In genomic region chr6:142913511-142914047, GRCh38 we compare ENCODE assay signal across 7 cellular contexts. TPM values are rescaled to one million over a fixed set of nuclear protein-coding genes. Genes with fewer than 3 reads are reported as not detected.
DNase-seq lines count a peak whose midpoint lies in the region; ATAC-seq and TF ChIP-seq lines count a peak whose summit lies in the region.

No MANE protein-coding gene starts in this region.

- peak; percentile 91 for ATAC-seq in GM19397 (IDR thresholded peaks at IDR 0.05; ENCODE audit: unreplicated experiment)
- peak; percentile 96 for ATAC-seq in HG03342 (IDR thresholded peaks at IDR 0.05; ENCODE audit: unreplicated experiment)
- peak; percentile 93 for ATAC-seq in naive thymus-derived CD4-positive, alpha-beta T cell
- ATAC-seq in GM23338 = no peak

- no peaks in the 10 kb centered on the region; the same call in 1 of the 2 replicates for H3K9me2 ChIP-seq in GM23338 (ENCODE audit: insufficient read depth)

- no peaks in the 10 kb centered on the region for H3K27me3 ChIP-seq in naive thymus-derived CD4-positive, alpha-beta T cell (ENCODE audit: control insufficient read depth in 2 of 2, insufficient read depth in 2 of 2, low read length in 2 of 2)
- H3K27me3 ChIP-seq in Caco-2 (replicated peaks; ENCODE audit: control insufficient read depth, insufficient read depth, low read length) = no peaks in the 10 kb centered on the region; the same call in 1 of the 2 replicates
- H3K27me3 ChIP-seq in GM23338 (ENCODE audit: insufficient read depth) = no peaks in the 10 kb centered on the region

- no peaks in the 10 kb centered on the region for H3K27me3 Mint-ChIP-seq in naive thymus-derived CD4-positive, alpha-beta T cell
- H3K27me3 Mint-ChIP-seq in Caco-2 (ENCODE audit: insufficient read depth, unreplicated experiment) = peaks cover 7% of the 10 kb centered on the region
- H3K27me3 Mint-ChIP-seq in GM23338 (ENCODE audit: insufficient read depth, low read depth, poor library complexity) = no peaks in the 10 kb centered on the region

- no peak overlapping the region for H3K4me2 ChIP-seq in GM23338

- peak overlapping the region; percentile 82 for H3K27ac ChIP-seq in naive thymus-derived CD4-positive, alpha-beta T cell (ENCODE audit: low read depth, low read length)
- H3K27ac ChIP-seq in GM23338 (ENCODE audit: low read depth) = no peak overlapping the region

- H3K36me3 Mint-ChIP-seq in naive thymus-derived CD4-positive, alpha-beta T cell = peaks cover 0 to 30% (median 16%) of the 10 kb centered on the region in 5 donors
- H3K36me3 Mint-ChIP-seq in Caco-2 (ENCODE audit: insufficient read depth, unreplicated experiment) (no peaks in the 10 kb centered on the region), GM23338 (ENCODE audit: low read depth) (peaks cover 22% of the 10 kb centered on the region)

- H3K9me3 ChIP-seq in naive thymus-derived CD4-positive, alpha-beta T cell (ENCODE audit: control insufficient read depth in 2 of 3, low read length in 3 of 3) = no peaks in the 10 kb centered on the region
- no peaks in the 10 kb centered on the region for H3K9me3 ChIP-seq in Caco-2

- H3K9me3 Mint-ChIP-seq in naive thymus-derived CD4-positive, alpha-beta T cell = no peaks in the 10 kb centered on the region
- H3K9me3 Mint-ChIP-seq in Caco-2 (ENCODE audit: unreplicated experiment) = no peaks in the 10 kb centered on the region
- peaks cover 16% of the 10 kb centered on the region for H3K9me3 Mint-ChIP-seq in GM23338

- DNase-seq in activated CD4-positive, alpha-beta T cell treated with anti-CD3 and anti-CD28 coated beads, Interleukin-2, amount 50 U/mL, for 4 hours = peak; percentile 61 to 67
- DNase-seq in naive thymus-derived CD4-positive, alpha-beta T cell = peak; percentile 34 to 83 (median 80)
- no peak for DNase-seq in Caco-2
- DNase-seq in GM23338 (ENCODE audit: low spot score) = no peak
- DNase-seq in ACHN = no peak

- intact Hi-C loops in naive thymus-derived CD4-positive, alpha-beta T cell (cut with micrococcal nuclease) = loop anchor here (1.0 to 5.0 kb wide), 12 partner anchors 9 to 94 kb away; no protein-coding TSS in a partner anchor
- intact Hi-C loops in Caco-2 (cut with micrococcal nuclease; ENCODE audit: unreplicated experiment) = no loop called here

- POLR2A ChIA-PET in naive thymus-derived CD4-positive, alpha-beta T cell (lab: Charles Lee) = interaction anchor here (0.6 to 7.5 kb wide), 10 partner anchors 10 to 71 kb away, joined by 3 to 75 read pairs (median 6); no protein-coding TSS in a partner anchor
- POLR2A ChIA-PET in Caco-2 (lab: Charles Lee) = no interaction called here

- peaks cover 52 to 75% of the 10 kb centered on the region in 2 donors for H3K4me1 ChIP-seq in naive thymus-derived CD4-positive, alpha-beta T cell (ENCODE audit: control insufficient read depth in 2 of 2, insufficient read depth in 2 of 2, low read length in 2 of 2)
- H3K4me1 ChIP-seq in Caco-2 = no peaks in the 10 kb centered on the region
- peaks cover 12% of the 10 kb centered on the region for H3K4me1 ChIP-seq in GM23338 (ENCODE audit: insufficient read depth)

- no peaks in the 10 kb centered on the region for H3F3A ChIP-seq in GM23338 (replicated peaks; ENCODE audit: low read depth)

- peaks cover 52 to 96% (median 93%) of the 10 kb centered on the region in 7 donors for H3K4me1 Mint-ChIP-seq in naive thymus-derived CD4-positive, alpha-beta T cell
- no peaks in the 10 kb centered on the region for H3K4me1 Mint-ChIP-seq in Caco-2 (ENCODE audit: low read depth, unreplicated experiment)
- peaks cover 20% of the 10 kb centered on the region for H3K4me1 Mint-ChIP-seq in GM23338

- H3K4me3 Mint-ChIP-seq in naive thymus-derived CD4-positive, alpha-beta T cell = peak overlapping the region; percentile 71 to 94 (median 87)
- H3K4me3 Mint-ChIP-seq in Caco-2 (ENCODE audit: unreplicated experiment) = no peak overlapping the region
- H3K4me3 Mint-ChIP-seq in GM23338 = no peak overlapping the region

- peak overlapping the region; percentile 55 for H3K4me3 ChIP-seq in naive thymus-derived CD4-positive, alpha-beta T cell (ENCODE audit: low read length)
- no peak overlapping the region for H3K4me3 ChIP-seq in Caco-2 (ENCODE audit: low read depth, low read length)
- H3K4me3 ChIP-seq in GM23338 = no peak overlapping the region

- no peak for TF ChIP-seq CTCF in Caco-2 (IDR thresholded peaks at IDR 0.05; ENCODE audit: insufficient read depth in 1 of 2, low read depth in 1 of 2, low read length in 1 of 2, severe bottlenecking in 1 of 2, unreplicated experiment in 1 of 2)
- no peak for TF ChIP-seq CTCF in GM23338 (conservative IDR thresholded peaks at IDR 0.05; ENCODE audit: low read depth in 2 of 2)

- no peak overlapping the region for H2AFZ ChIP-seq in GM23338

- CTCF ChIA-PET in naive thymus-derived CD4-positive, alpha-beta T cell (lab: Charles Lee) = interaction anchor here (0.6 to 1.6 kb wide), 8 partner anchors 10 to 433 kb away, joined by 3 to 6 read pairs (median 4); no protein-coding TSS in a partner anchor
- CTCF ChIA-PET in Caco-2 (lab: Charles Lee) = no interaction called here

- no peaks in the 10 kb centered on the region for H3K36me3 ChIP-seq in naive thymus-derived CD4-positive, alpha-beta T cell (ENCODE audit: control insufficient read depth in 2 of 3, insufficient read depth in 3 of 3, low read length in 3 of 3)
- no peaks in the 10 kb centered on the region for H3K36me3 ChIP-seq in Caco-2 (ENCODE audit: control insufficient read depth, insufficient read depth, low read length)
- no peaks in the 10 kb centered on the region for H3K36me3 ChIP-seq in GM23338 (ENCODE audit: insufficient read depth)

- no TSS peak for BruUV-seq in Caco-2 (replicated peaks; lab: Mats Ljungman, UMichigan)

- in situ Hi-C loops in ACHN (cut with HindIII; ENCODE audit: low pct_ligation_motif_present, low pct_unique_long_range_greater_than_20kb, low sequenced_read_pairs) = no loop called here

- no peaks in the 10 kb centered on the region for H4K20me1 ChIP-seq in GM23338 (replicated peaks; ENCODE audit: insufficient read depth)

- peak overlapping the region in 7 of 9 donors; percentile 95 to 100 (median 99) for H3K27ac Mint-ChIP-seq in naive thymus-derived CD4-positive, alpha-beta T cell
- no peak overlapping the region for H3K27ac Mint-ChIP-seq in Caco-2 (ENCODE audit: unreplicated experiment)
- H3K27ac Mint-ChIP-seq in GM23338 = no peak overlapping the region

- peaks cover 12% of the 10 kb centered on the region for H3K79me2 ChIP-seq in GM23338 (replicated peaks; ENCODE audit: insufficient read depth)

TF ChIP-seq in GM23338, 12 proteins besides CTCF, POLR2A, EP300 and RAD21 (continues in another document):
- no peak for TF ChIP-seq EZH2phosphoT487 (IDR thresholded peaks at IDR 0.05; ENCODE audit: unreplicated experiment)

RNA-seq across cellular contexts. Expression of gene HIVEP2, which starts 31.4 kb away (rescaled TPM):
- total RNA-seq in naive thymus-derived CD4-positive, alpha-beta T cell = 10 to 100 TPM; 26.8 to 92.1 (median 58.9) TPM
- polyA plus RNA-seq in naive thymus-derived CD4-positive, alpha-beta T cell = 10 to 100 TPM; 12.2 to 29.0 TPM
- total RNA-seq in Caco-2 (2022) = 1.0 and 4.3 TPM in 2 replicates
- total RNA-seq in GM23338 (2014; rRNA removed; shearing (Covaris generic)) = 6.6 and 7.4 TPM in 2 replicates
- 1.5 and 1.6 TPM in 2 replicates for polyA plus RNA-seq in GM23338 (2016; fragmentation: Nextera tagmentation; extraction: Ambion mirVana)

Comparison
In these comparisons a context has a peak if more than half of its experiments do, and no peak if none do; other contexts are left out.
1. DNase-seq: peak in activated CD4-positive, alpha-beta T cell treated with anti-CD3 and anti-CD28 coated beads, Interleukin-2, amount 50 U/mL, for 4 hours (2 of 2) and naive thymus-derived CD4-positive, alpha-beta T cell (9 of 9); none in Caco-2 (0 of 2), GM23338 (single experiment) and ACHN (single experiment).
2. H3K27ac Mint-ChIP-seq: peak in naive thymus-derived CD4-positive, alpha-beta T cell (7 of 9); none in Caco-2 (single experiment) and GM23338 (single experiment).
3. H3K4me3 Mint-ChIP-seq: peak in naive thymus-derived CD4-positive, alpha-beta T cell (10 of 10); none in Caco-2 (single experiment) and GM23338 (single experiment).